8 cellular contexts compared by ENCODE assay signal in genomic region chr12:123062682-123063426, GRCh38.
DNase-seq lines count a peak whose midpoint lies in the region; ATAC-seq lines count a peak whose summit lies in the region.

No MANE protein-coding gene starts in this region.

- peaks cover 6 to 8% of the 10 kb centered on the region in 2 donors for H3K4me1 ChIP-seq in aorta (ENCODE audit: control insufficient read depth in 1 of 2, insufficient read depth in 2 of 2, low read length in 2 of 2)

- no peaks in the 10 kb centered on the region for H3K9me3 ChIP-seq in aorta (ENCODE audit: control insufficient read depth, low read length)

- WGBS in aorta, 2 donors: 9 to 16% methylated on average over 8 of the region's 8 CpGs

- ATAC-seq in left lobe of liver: peak; percentile 49
- peak; percentile 69 for ATAC-seq in aorta (ENCODE audit: low FRiP score)
- no peak for ATAC-seq in GM19397 (IDR thresholded peaks at IDR 0.05; ENCODE audit: unreplicated experiment)

- H3K27ac ChIP-seq in angular gyrus (ENCODE audit: low read depth, low read length) (peak overlapping the region; percentile 84), aorta (ENCODE audit: low read depth in 1 of 2, low read length in 2 of 2) (peak overlapping the region; percentile 2 to 90)

- H3K4me3 ChIP-seq in aorta (ENCODE audit: low read length in 2 of 2): no peak overlapping the region

- H3K27me3 ChIP-seq in aorta (ENCODE audit: control insufficient read depth in 1 of 2, insufficient read depth in 2 of 2, low read length in 1 of 2): no peaks in the 10 kb centered on the region

- H3K36me3 ChIP-seq in aorta (ENCODE audit: control insufficient read depth in 1 of 2, insufficient read depth in 2 of 2, low read length in 1 of 2): no peaks in the 10 kb centered on the region

- peak; percentile 75 for DNase-seq in AG08395 (ENCODE audit: low spot score)
- peak; percentile 60 for DNase-seq in HT-29 (ENCODE audit: low spot score)
- DNase-seq in left lobe of liver (ENCODE audit: low spot score): peak; percentile 61
- peak in 1 of 2 donors; percentile 71 for DNase-seq in aorta
- DNase-seq in NCI-H2196 treated with DMSO at 0.1 percent for 48 hours (lab: John Stamatoyannopoulos, UW; ENCODE audit: unreplicated experiment): no peak
- DNase-seq in DMS79 treated with DMSO at 0.1 percent for 48 hours (lab: John Stamatoyannopoulos, UW): no peak

- intact Hi-C loops in aorta (cut with DNase I): loop anchor here in 1 of 2 donors (5.0 kb wide), 1 partner anchor 84 kb away; no protein-coding TSS in a partner anchor

Comparison
In these comparisons a context has a peak if more than half of its experiments do, and no peak if none do; other contexts are left out.
1. DNase-seq: peak in AG08395 (single experiment), HT-29 (single experiment) and left lobe of liver (single experiment); none in NCI-H2196 treated with DMSO at 0.1 percent for 48 hours (single experiment) and DMS79 treated with DMSO at 0.1 percent for 48 hours (single experiment).